39 cellular contexts compared by ENCODE assay signal in genomic region chr22:42874010-42874409, GRCh38.
"Had no signal": no experiment of that assay in that cellular context is flagged by ENCODE, and none has a peak within 500 bp of the region (broad histone marks: within the 10 kb centered on the region; RNA-seq: fewer than 3 reads in every experiment).

No MANE protein-coding gene starts in this region.

- H3K27me3 Mint-ChIP-seq: activated naive CD4-positive, alpha-beta T cell treated with anti-CD3 and anti-CD28 coated beads, Interleukin-2, amount 10 ng/mL, durations not matched to agents 7 days and 5 days; activated naive CD4-positive, alpha-beta T cell treated with anti-CD3 and anti-CD28 coated beads, Interleukin-2, amount 50 U/mL, for 24 hours; activated naive CD8-positive, alpha-beta T cell; activated naive CD8-positive, alpha-beta T cell treated with anti-CD3 and anti-CD28 coated beads for 36 hours; activated naive CD8-positive, alpha-beta T cell treated with anti-CD3 and anti-CD28 coated beads, Interleukin-2, amount 10 ng/mL, durations not matched to agents 7 days and 5 days; activated naive CD8-positive, alpha-beta T cell treated with anti-CD3 and anti-CD28 coated beads, Interleukin-2, amount 50 U/mL, for 24 hours; activated T-cell treated with anti-CD3 and anti-CD28 coated beads, Interleukin-2, amount 50 U/mL, for 24 hours; activated T-helper 17 cell treated with anti-CD3 and anti-CD28 coated beads, Interleukin-2, amount 50 U/mL, for 72 hours; brain had no signal

- ATAC-seq: activated naive CD4-positive, alpha-beta T cell treated with anti-CD3 and anti-CD28 coated beads, Interleukin-2, amount 50 U/mL, for 72 hours; activated naive CD8-positive, alpha-beta T cell treated with anti-CD3 and anti-CD28 coated beads, Interleukin-2, amount 50 U/mL, for 24 hours; activated T-cell treated with anti-CD3 and anti-CD28 coated beads, Interleukin-2, amount 50 U/mL, for 4 hours; activated T-helper 17 cell treated with anti-CD3 and anti-CD28 coated beads, Interleukin-2, amount 50 U/mL, for 72 hours had no signal

- H3K4me3 Mint-ChIP-seq: activated naive CD4-positive, alpha-beta T cell treated with anti-CD3 and anti-CD28 coated beads for 36 hours; activated naive CD4-positive, alpha-beta T cell treated with anti-CD3 and anti-CD28 coated beads, Interleukin-2, amount 10 ng/mL, durations not matched to agents 7 days and 5 days; activated naive CD4-positive, alpha-beta T cell treated with anti-CD3 and anti-CD28 coated beads, Interleukin-2, amount 50 U/mL, for 24 hours; activated naive CD8-positive, alpha-beta T cell; activated naive CD8-positive, alpha-beta T cell treated with anti-CD3 and anti-CD28 coated beads for 36 hours; activated naive CD8-positive, alpha-beta T cell treated with anti-CD3 and anti-CD28 coated beads, Interleukin-2, amount 10 ng/mL, durations not matched to agents 7 days and 5 days; activated naive CD8-positive, alpha-beta T cell treated with anti-CD3 and anti-CD28 coated beads, Interleukin-2, amount 50 U/mL, for 24 hours; activated T-cell treated with anti-CD3 and anti-CD28 coated beads, Interleukin-2, amount 50 U/mL, for 24 hours; activated T-cell treated with anti-CD3 and anti-CD28 coated beads, Interleukin-2, amount 50 U/mL, for 4 hours; activated T-cell treated with anti-CD3 and anti-CD28 coated beads, Interleukin-2, amount 50 U/mL, for 72 hours; activated T-helper 1 cell treated with anti-CD3 and anti-CD28 coated beads, Interleukin-12 subunit alpha, Interleukin-12 subunit beta, Interleukin-2, Interleukin-4 antibody, amounts not matched to agents 30 ng/mL and 10 ng/mL and 1 ng/mL, durations not matched to agents 14 hours and 24 hours and 36 hours; activated T-helper 17 cell treated with anti-CD3 and anti-CD28 coated beads, Interleukin-2, amount 50 U/mL, for 72 hours; brain had no signal

- H3K4me1 Mint-ChIP-seq: activated naive CD4-positive, alpha-beta T cell treated with anti-CD3 and anti-CD28 coated beads, Interleukin-2, amount 10 ng/mL, durations not matched to agents 7 days and 5 days; activated naive CD4-positive, alpha-beta T cell treated with anti-CD3 and anti-CD28 coated beads, Interleukin-2, amount 50 U/mL, for 24 hours; activated naive CD8-positive, alpha-beta T cell treated with anti-CD3 and anti-CD28 coated beads, Interleukin-2, amount 10 ng/mL, durations not matched to agents 7 days and 5 days; activated naive CD8-positive, alpha-beta T cell treated with anti-CD3 and anti-CD28 coated beads, Interleukin-2, amount 50 U/mL, for 24 hours; activated T-helper 17 cell treated with anti-CD3 and anti-CD28 coated beads, Interleukin-2, amount 50 U/mL, for 72 hours had no signal

- H3K27me3 ChIP-seq: adrenal gland, ascending aorta, body of pancreas, brain microvascular endothelial cell, breast epithelium, cardiac muscle cell had no signal

- H3K4me3 ChIP-seq: adrenal gland, ascending aorta, body of pancreas, breast epithelium, cardiac muscle cell had no signal

- H3K36me3 Mint-ChIP-seq: activated naive CD4-positive, alpha-beta T cell treated with anti-CD3 and anti-CD28 coated beads, Interleukin-2, amount 50 U/mL, for 24 hours; activated naive CD4-positive, alpha-beta T cell treated with anti-CD3 and anti-CD28 coated beads, Interleukin-2, amount 50 U/mL, for 72 hours; activated naive CD8-positive, alpha-beta T cell; activated naive CD8-positive, alpha-beta T cell treated with anti-CD3 and anti-CD28 coated beads, Interleukin-2, amount 10 ng/mL, durations not matched to agents 7 days and 5 days had no signal

- FAIRE-seq: astrocyte had no signal

- H3K27ac Mint-ChIP-seq: activated naive CD4-positive, alpha-beta T cell treated with anti-CD3 and anti-CD28 coated beads for 36 hours; activated naive CD4-positive, alpha-beta T cell treated with anti-CD3 and anti-CD28 coated beads, Interleukin-2, amount 10 ng/mL, durations not matched to agents 7 days and 5 days; activated naive CD4-positive, alpha-beta T cell treated with anti-CD3 and anti-CD28 coated beads, Interleukin-2, amount 50 U/mL, for 24 hours; activated naive CD8-positive, alpha-beta T cell treated with anti-CD3 and anti-CD28 coated beads for 36 hours; activated naive CD8-positive, alpha-beta T cell treated with anti-CD3 and anti-CD28 coated beads, Interleukin-2, amount 10 ng/mL, durations not matched to agents 7 days and 5 days; activated naive CD8-positive, alpha-beta T cell treated with anti-CD3 and anti-CD28 coated beads, Interleukin-2, amount 50 U/mL, for 24 hours; activated T-cell treated with anti-CD3 and anti-CD28 coated beads, Interleukin-2, amount 50 U/mL, for 72 hours; activated T-helper 1 cell treated with anti-CD3 and anti-CD28 coated beads, Interleukin-12 subunit alpha, Interleukin-12 subunit beta, Interleukin-2, Interleukin-4 antibody, amounts not matched to agents 30 ng/mL and 10 ng/mL and 1 ng/mL, durations not matched to agents 14 hours and 24 hours and 36 hours; activated T-helper 17 cell treated with anti-CD3 and anti-CD28 coated beads, Interleukin-2, amount 50 U/mL, for 72 hours; activated T-helper 2 cell treated with anti-CD3 and anti-CD28 coated beads, Interferon-gamma antibody, Interleukin-2, Interleukin-4, amounts not matched to agents 10 μg/mL and 5 μg/mL and 100 μg/mL, durations not matched to agents 14 hours and 24 hours and 36 hours had no signal

- H3K27ac ChIP-seq: ascending aorta, brain microvascular endothelial cell, breast epithelium, cardiac muscle cell had no signal

- H3K9me3 ChIP-seq: adrenal gland, ascending aorta, body of pancreas, breast epithelium had no signal

- H3K9me3 Mint-ChIP-seq: activated naive CD4-positive, alpha-beta T cell treated with anti-CD3 and anti-CD28 coated beads for 36 hours; activated naive CD4-positive, alpha-beta T cell treated with anti-CD3 and anti-CD28 coated beads, Interleukin-2, amount 10 ng/mL, durations not matched to agents 7 days and 5 days; activated naive CD4-positive, alpha-beta T cell treated with anti-CD3 and anti-CD28 coated beads, Interleukin-2, amount 50 U/mL, for 24 hours; activated naive CD4-positive, alpha-beta T cell treated with anti-CD3 and anti-CD28 coated beads, Interleukin-2, amount 50 U/mL, for 72 hours; activated naive CD8-positive, alpha-beta T cell treated with anti-CD3 and anti-CD28 coated beads for 36 hours; activated naive CD8-positive, alpha-beta T cell treated with anti-CD3 and anti-CD28 coated beads, Interleukin-2, amount 10 ng/mL, durations not matched to agents 7 days and 5 days; activated naive CD8-positive, alpha-beta T cell treated with anti-CD3 and anti-CD28 coated beads, Interleukin-2, amount 50 U/mL, for 24 hours; activated T-cell treated with anti-CD3 and anti-CD28 coated beads, Interleukin-2, amount 50 U/mL, for 24 hours; activated T-cell treated with anti-CD3 and anti-CD28 coated beads, Interleukin-2, amount 50 U/mL, for 4 hours; activated T-cell treated with anti-CD3 and anti-CD28 coated beads, Interleukin-2, amount 50 U/mL, for 72 hours; activated T-helper 1 cell treated with anti-CD3 and anti-CD28 coated beads, Interleukin-12 subunit alpha, Interleukin-12 subunit beta, Interleukin-2, Interleukin-4 antibody, amounts not matched to agents 30 ng/mL and 10 ng/mL and 1 ng/mL, durations not matched to agents 14 hours and 24 hours and 36 hours; activated T-helper 17 cell treated with anti-CD3 and anti-CD28 coated beads, Interleukin-2, amount 50 U/mL, for 72 hours; activated T-helper 2 cell treated with anti-CD3 and anti-CD28 coated beads, Interferon-gamma antibody, Interleukin-2, Interleukin-4, amounts not matched to agents 10 μg/mL and 5 μg/mL and 100 μg/mL, durations not matched to agents 14 hours and 24 hours and 36 hours; brain had no signal

- DNase-seq: activated effector memory CD4-positive, alpha-beta T cell treated with anti-CD3 and anti-CD28 coated beads, Interleukin-2, amount 50 U/mL, for 16 hours; activated effector memory CD4-positive, alpha-beta T cell treated with Interleukin-2 at 50 U/mL for 16 hours; activated gamma-delta T cell; activated gamma-delta T cell treated with Interleukin-2 at 50 U/mL for 16 hours; activated naive CD4-positive, alpha-beta T cell; activated naive CD4-positive, alpha-beta T cell treated with anti-CD3 and anti-CD28 coated beads for 36 hours; activated naive CD4-positive, alpha-beta T cell treated with anti-CD3 and anti-CD28 coated beads, Interleukin-2, amount 10 ng/mL, durations not matched to agents 7 days and 5 days; activated naive CD4-positive, alpha-beta T cell treated with anti-CD3 and anti-CD28 coated beads, Interleukin-2, amount 50 U/mL, for 16 hours; activated naive CD4-positive, alpha-beta T cell treated with Interleukin-2 at 50 U/mL for 16 hours; activated naive CD8-positive, alpha-beta T cell treated with anti-CD3 and anti-CD28 coated beads for 36 hours; activated naive CD8-positive, alpha-beta T cell treated with anti-CD3 and anti-CD28 coated beads, Interleukin-2, amount 10 ng/mL, durations not matched to agents 7 days and 5 days; activated naive CD8-positive, alpha-beta T cell treated with anti-CD3 and anti-CD28 coated beads, Interleukin-2, amount 50 U/mL, for 24 hours; activated T-cell treated with anti-CD3 and anti-CD28 coated beads for 4 hours; activated T-cell treated with anti-CD3 and anti-CD28 coated beads, Interleukin-2, amount 50 U/mL, for 1 hour; activated T-cell treated with anti-CD3 and anti-CD28 coated beads, Interleukin-2, amount 50 U/mL, for 24 hours; activated T-cell treated with anti-CD3 and anti-CD28 coated beads, Interleukin-2, amount 50 U/mL, for 4 hours; activated T-cell treated with anti-CD3 and anti-CD28 coated beads, Interleukin-2, amount 50 U/mL, for 48 hours; activated T-cell treated with anti-CD3 and anti-CD28 coated beads, Interleukin-2, amount 50 U/mL, for 72 hours; amniotic stem cell; amygdala; anterior cingulate cortex; aorta; brain microvascular endothelial cell; caudate nucleus; central memory CD4-positive, alpha-beta T cell; cerebellar nuclear complex had no signal

- H3K36me3 ChIP-seq: breast epithelium had no signal
